ENCODE assay signal across 30 cellular contexts in genomic region chr2:83665154-83665553, GRCh38.
"Had no signal": no experiment of that assay in that cellular context is flagged by ENCODE, and none has a peak within 500 bp of the region (broad histone marks: within the 10 kb centered on the region; RNA-seq: fewer than 3 reads in every experiment).

No MANE protein-coding gene starts in this region.

- FAIRE-seq: astrocyte had no signal

- H3K27ac ChIP-seq: brain microvascular endothelial cell, esophagus muscularis mucosa, foreskin keratinocyte, gastrocnemius medialis, heart left ventricle had no signal

- H3K4me1 ChIP-seq: esophagus muscularis mucosa, foreskin keratinocyte, gastrocnemius medialis, heart left ventricle had no signal

- H3K9me3 ChIP-seq: esophagus muscularis mucosa, gastrocnemius medialis, heart left ventricle had no signal

- DNase-seq: activated CD4-positive, alpha-beta memory T cell treated with anti-CD3 and anti-CD28 coated beads for 36 hours; activated CD4-positive, alpha-beta T cell treated with anti-CD3 and anti-CD28 coated beads for 36 hours; activated CD4-positive, alpha-beta T cell treated with anti-CD3 and anti-CD28 coated beads, Interleukin-2, amount 10 ng/mL, durations not matched to agents 24 days and 14 days; activated CD4-positive, CD25-positive, alpha-beta regulatory T cell; activated CD4-positive, CD25-positive, alpha-beta regulatory T cell treated with anti-CD3 and anti-CD28 coated beads, Interleukin-2, amount 50 U/mL, for 72 hours; activated CD8-positive, alpha-beta memory T cell treated with anti-CD3 and anti-CD28 coated beads, Interleukin-2, amount 10 ng/mL, durations not matched to agents 7 days and 5 days; activated CD8-positive, alpha-beta memory T cell treated with anti-CD3 and anti-CD28 coated beads, Interleukin-2, amount 50 U/mL, for 4 hours; activated CD8-positive, alpha-beta T cell treated with anti-CD3 and anti-CD28 coated beads, Interleukin-2, amount 10 ng/mL, durations not matched to agents 7 days and 5 days; activated gamma-delta T cell; activated naive CD4-positive, alpha-beta T cell; activated naive CD4-positive, alpha-beta T cell treated with anti-CD3 and anti-CD28 coated beads, Interleukin-2, amount 50 U/mL, for 16 hours; activated T-cell treated with anti-CD3 and anti-CD28 coated beads, Interleukin-2, amount 50 U/mL, for 1 hour; activated T-cell treated with anti-CD3 and anti-CD28 coated beads, Interleukin-2, amount 50 U/mL, for 48 hours; amniotic stem cell; anterior cingulate cortex; brain microvascular endothelial cell; caudate nucleus; cortex of kidney; effector CD4-positive, alpha-beta T cell; effector memory CD8-positive, alpha-beta T cell; erythroblast; foreskin keratinocyte; gastrocnemius medialis; glutamatergic neuron; heart left ventricle; T-helper 1 cell; T-helper 17 cell; T1000 had no signal

- H3K27me3 ChIP-seq: brain microvascular endothelial cell, esophagus muscularis mucosa, foreskin keratinocyte, gastrocnemius medialis, heart left ventricle had no signal

- ATAC-seq: activated CD4-positive, alpha-beta T cell treated with anti-CD3 and anti-CD28 coated beads for 36 hours; activated CD8-positive, alpha-beta memory T cell treated with anti-CD3 and anti-CD28 coated beads, Interleukin-2, amount 10 ng/mL, durations not matched to agents 7 days and 5 days; activated CD8-positive, alpha-beta T cell treated with anti-CD3 and anti-CD28 coated beads, Interleukin-2, amount 10 ng/mL, durations not matched to agents 7 days and 5 days; effector memory CD8-positive, alpha-beta T cell; foreskin keratinocyte; gastrocnemius medialis; T-helper 17 cell had no signal

- H3K36me3 ChIP-seq: brain microvascular endothelial cell, esophagus muscularis mucosa, gastrocnemius medialis, heart left ventricle had no signal

- H3K4me3 ChIP-seq: esophagus muscularis mucosa, gastrocnemius medialis, heart left ventricle had no signal
